Comparison of ENCODE assay signal across 12 cellular contexts in genomic region chr17:7384489-7385081, GRCh38. TPM values are rescaled to one million over a fixed set of nuclear protein-coding genes. Genes with fewer than 3 reads are reported as not detected.
DNase-seq lines count a peak whose midpoint lies in the region; ATAC-seq, FAIRE-seq and TF ChIP-seq lines count a peak whose summit lies in the region.
"Had no signal": no experiment of that assay in that cellular context is flagged by ENCODE, and none has a peak within 500 bp of the region (broad histone marks: within the 10 kb centered on the region; RNA-seq: fewer than 3 reads in every experiment).

No MANE protein-coding gene starts in this region.

- peak overlapping the region; percentile 38; the same call in 1 of the 2 replicates for H3K9ac ChIP-seq in GM12878 (ENCODE audit: control insufficient read depth, insufficient read depth, low read length)

- TF ChIP-seq POLR2A in GM12892 (IDR thresholded peaks at IDR 0.05; ENCODE audit: low read depth, low read length) (no peak), GM12878 (IDR thresholded peaks at IDR 0.05; ENCODE audit: low read depth, low read length) (no peak; the same call in 1 of the 2 replicates)

- POLR2A ChIA-PET in A673 (lab: Charles Lee; ENCODE audit: low non-redundant PET) (no interaction called here), GM12878 (lab: Charles Lee) (interaction anchor here (0.6 kb wide), 1 partner anchor 19 kb away, joined by 3 read pairs; the partner anchor contains the start of gene TMEM256), Caco-2 (lab: Charles Lee) (no interaction called here), MCF 10A (lab: Yijun Ruan, JAX) (interaction anchor here (0.7 to 1.4 kb wide), 4 partner anchors 13 to 173 kb away, joined by 3 to 4 read pairs (median 3); no protein-coding TSS in a partner anchor)

- H3K9me3 Mint-ChIP-seq in Caco-2 (ENCODE audit: unreplicated experiment): no peaks in the 10 kb centered on the region
- H3K9me3 Mint-ChIP-seq in MCF 10A (ENCODE audit: unreplicated experiment): no peaks in the 10 kb centered on the region

- no peak overlapping the region for H3K27ac ChIP-seq in A673 (ENCODE audit: low read depth, low read length, poor library complexity, severe bottlenecking)
- no peak overlapping the region for H3K27ac ChIP-seq in GM12878 (ENCODE audit: control insufficient read depth, insufficient read depth)
- no peak overlapping the region for H3K27ac ChIP-seq in muscle layer of duodenum (ENCODE audit: low read length)
- H3K27ac ChIP-seq: neutrophil had no signal

- H3K4me3 Mint-ChIP-seq in Caco-2 (ENCODE audit: unreplicated experiment) (no peak overlapping the region), MCF 10A (ENCODE audit: unreplicated experiment) (no peak overlapping the region)

- FAIRE-seq in GM12892 (lab: Jason Lieb, UNC) (peak; percentile 81), GM12878 (lab: Jason Lieb, UNC) (no peak)

- H3K4me1 ChIP-seq in A673 (ENCODE audit: insufficient read depth, low read length, poor library complexity, severe bottlenecking): no peaks in the 10 kb centered on the region
- peaks cover 8% of the 10 kb centered on the region; the same call in 1 of the 2 replicates for H3K4me1 ChIP-seq in GM12878 (ENCODE audit: control insufficient read depth, insufficient read depth, low read length)
- H3K4me1 ChIP-seq in muscle layer of duodenum (ENCODE audit: control insufficient read depth in 1 of 2, insufficient read depth in 2 of 2, low read length in 2 of 2): peaks cover 8 to 30% of the 10 kb centered on the region in 2 donors
- H3K4me1 ChIP-seq in Caco-2: no peaks in the 10 kb centered on the region

- H3K9me3 ChIP-seq in A673 (ENCODE audit: low read depth, low read length, poor library complexity, severe bottlenecking) (no peaks in the 10 kb centered on the region), GM12878 (replicated peaks; ENCODE audit: control insufficient read depth, insufficient read depth, low read length) (no peaks in the 10 kb centered on the region; the same call in 2 of the 3 replicates), muscle layer of duodenum (ENCODE audit: control insufficient read depth in 1 of 2, low read length in 2 of 2) (no peaks in the 10 kb centered on the region), Caco-2 (no peaks in the 10 kb centered on the region)
- H3K9me3 ChIP-seq: neutrophil had no signal

- H3K27ac Mint-ChIP-seq in Caco-2 (ENCODE audit: unreplicated experiment) (no peak overlapping the region), MCF 10A (ENCODE audit: low read depth, unreplicated experiment) (no peak overlapping the region)

- no peaks in the 10 kb centered on the region for H4K20me1 ChIP-seq in GM12878 (ENCODE audit: control insufficient read depth, insufficient read depth)

- intact Hi-C loops in A673 (cut with micrococcal nuclease; ENCODE audit: unreplicated experiment) (no loop called here), GM12878 (cut with micrococcal nuclease; ENCODE audit: unreplicated experiment) (no loop called here), Caco-2 (cut with micrococcal nuclease; ENCODE audit: unreplicated experiment) (no loop called here), MCF 10A (cut with micrococcal nuclease) (no loop called here)

- H3K79me2 ChIP-seq in GM12878 (ENCODE audit: control insufficient read depth, insufficient read depth, low read length): no peaks in the 10 kb centered on the region

- WGBS in GM12878 (ENCODE audit: insufficient coverage, insufficient replicate concordance, low lambda C conversion rate, missing lambda C conversion rate): 35% methylated on average over 23 of the region's 23 CpGs

- TF ChIP-seq RAD21 in GM12878 (IDR thresholded peaks at IDR 0.05; ENCODE audit: insufficient read depth, low read depth, low read length): no peak

- H3K27me3 ChIP-seq in A673 (replicated peaks; ENCODE audit: insufficient read depth, low read depth, low read length, poor library complexity) (no peaks in the 10 kb centered on the region), GM12878 (replicated peaks in 1 of 2; ENCODE audit: control insufficient read depth in 2 of 2, insufficient read depth in 2 of 2, low read length in 1 of 2) (peaks cover 4 to 5% of the 10 kb centered on the region in 2 experiments; a peak in 3 of 4 replicates), muscle layer of duodenum (ENCODE audit: low read depth, low read length) (no peaks in the 10 kb centered on the region), Caco-2 (replicated peaks; ENCODE audit: control insufficient read depth, insufficient read depth, low read length) (no peaks in the 10 kb centered on the region)

- in situ Hi-C loops in GM12878 (cut with MboI): no loop called here

- H3K4me1 Mint-ChIP-seq in Caco-2 (ENCODE audit: low read depth, unreplicated experiment): peaks cover 7% of the 10 kb centered on the region
- peaks cover 13% of the 10 kb centered on the region for H3K4me1 Mint-ChIP-seq in MCF 10A (ENCODE audit: insufficient read depth, unreplicated experiment)

- CTCF ChIA-PET in A673 (lab: Charles Lee): no interaction called here
- CTCF ChIA-PET in GM12878 (lab: Yijun Ruan, JAX): interaction anchor here (1.0 to 1.1 kb wide), 2 partner anchors 303 to 330 kb away, joined by 3 read pairs; partner anchors contain the start of gene TP53
- CTCF ChIA-PET in Caco-2 (lab: Charles Lee): no interaction called here
- CTCF ChIA-PET in MCF 10A (lab: Yijun Ruan, JAX): interaction anchor here (1.2 kb wide), 1 partner anchor 30 kb away, joined by 3 read pairs; no protein-coding TSS in a partner anchor

- H3K4me3 ChIP-seq in A673 (ENCODE audit: low read depth, low read length, poor library complexity, severe bottlenecking) (peak overlapping the region; percentile 44), GM12878 (peak overlapping the region; percentile 53), muscle layer of duodenum (ENCODE audit: low read depth in 1 of 2, low read length in 2 of 2) (peak overlapping the region; percentile 37 to 66), Caco-2 (ENCODE audit: low read depth, low read length) (no peak overlapping the region)

- RAD21 ChIA-PET in GM12878 (lab: Charles Lee; ENCODE audit: unreplicated experiment): no interaction called here

- H3K4me2 ChIP-seq in GM12878 (ENCODE audit: control insufficient read depth, insufficient read depth): peak overlapping the region; percentile 86

- no peaks in the 10 kb centered on the region for H3K27me3 Mint-ChIP-seq in Caco-2 (ENCODE audit: insufficient read depth, unreplicated experiment)
- H3K27me3 Mint-ChIP-seq in MCF 10A (ENCODE audit: insufficient read depth, unreplicated experiment): no peaks in the 10 kb centered on the region

- no peak for TF ChIP-seq EP300 in GM12878 (IDR thresholded peaks at IDR 0.05; ENCODE audit: borderline replicate concordance in 1 of 2, control insufficient read depth in 1 of 2, low read depth in 2 of 2, low read length in 2 of 2)

- SMC1A ChIA-PET in GM12878 (lab: Charles Lee; ENCODE audit: uncharacterized antibody, unreplicated experiment): no interaction called here

- H3K36me3 ChIP-seq in A673 (ENCODE audit: insufficient read depth, low read length, poor library complexity, severe bottlenecking) (no peaks in the 10 kb centered on the region), GM12878 (ENCODE audit: control insufficient read depth in 2 of 2, insufficient read depth in 2 of 2, low read length in 1 of 2) (no peaks in the 10 kb centered on the region), muscle layer of duodenum (ENCODE audit: control insufficient read depth in 1 of 2, insufficient read depth in 2 of 2, low read length in 2 of 2) (peaks cover 0 to 11% of the 10 kb centered on the region in 2 donors), Caco-2 (ENCODE audit: control insufficient read depth, insufficient read depth, low read length) (no peaks in the 10 kb centered on the region)
- H3K36me3 ChIP-seq: neutrophil had no signal

- BruUV-seq in A673 (replicated peaks; lab: Mats Ljungman, UMichigan) (no TSS peak), GM12878 (replicated peaks; lab: Mats Ljungman, UMichigan) (no TSS peak), Caco-2 (replicated peaks; lab: Mats Ljungman, UMichigan) (no TSS peak), MCF 10A (replicated peaks; lab: Mats Ljungman, UMichigan) (no TSS peak)

- TF ChIP-seq CTCF in A673 (conservative IDR thresholded peaks at IDR 0.05; ENCODE audit: low read depth, low read length) (no peak), GM12878 (IDR thresholded peaks at IDR 0.05 in 2 of 3, conservative IDR thresholded peaks at IDR 0.05 in 1 of 3; ENCODE audit: control insufficient read depth in 2 of 3, extremely low read depth in 1 of 3, insufficient read depth in 1 of 3, low read depth in 3 of 3, low read length in 3 of 3) (no peak), Caco-2 (IDR thresholded peaks at IDR 0.05; ENCODE audit: insufficient read depth in 1 of 2, low read depth in 1 of 2, low read length in 1 of 2, severe bottlenecking in 1 of 2, unreplicated experiment in 1 of 2) (no peak), MCF 10A (IDR thresholded peaks at IDR 0.05; ENCODE audit: unreplicated experiment) (no peak)

- peak overlapping the region; percentile 79 for H2AFZ ChIP-seq in GM12878 (ENCODE audit: control insufficient read depth, low read depth, low read length)

- H3K36me3 Mint-ChIP-seq in Caco-2 (ENCODE audit: insufficient read depth, unreplicated experiment) (peaks cover 5% of the 10 kb centered on the region), MCF 10A (ENCODE audit: insufficient read depth, unreplicated experiment) (peaks cover 40% of the 10 kb centered on the region)

- DNase-seq in A673 (ENCODE audit: low spot score): no peak
- DNase-seq in GM12892 (ENCODE audit: insufficient read length): no peak
- DNase-seq in GM12878 (ENCODE audit: low read depth, low spot score): no peak
- DNase-seq in Caco-2: no peak
- no peak for DNase-seq in effector CD8-positive, alpha-beta T cell (lab: John Stamatoyannopoulos, UW)
- no peak for DNase-seq in MCF 10A (ENCODE audit: unreplicated experiment)

- no peak for ATAC-seq in GM12878
- no peak for ATAC-seq in HG03565 (IDR thresholded peaks at IDR 0.05; ENCODE audit: unreplicated experiment)

RNA-seq across cellular contexts. Expression of gene TNK1, which starts 3.7 kb away (rescaled TPM):
- total RNA-seq in A673 (2021) (0.90 and 1.1 TPM in 2 replicates), GM12878 (2014; rRNA removed) (0.54 and 1.1 TPM in 2 replicates), GM12878 (2014; rRNA removed; fragmentation: Illumina TruSeq; extraction: Trizol) (0.18 and 0.94 TPM in 2 replicates), GM12878 (2021) (0.77 and 2.0 TPM in 2 replicates), Caco-2 (2022) (6.1 and 6.4 TPM in 2 replicates), MCF 10A (2022) (6.4 and 8.0 TPM in 2 replicates)
- 1.4 TPM for polyA plus RNA-seq in GM12892 (2012; ENCODE audit: missing spikeins)
- 2.7 and 3.9 TPM in 2 replicates for total RNA-seq in GM12878 (2013; cell fraction: nucleolus; rRNA removed)
- 1.2 TPM for polyA plus RNA-seq in GM12878 (2011; ENCODE audit: low read depth)
- polyA plus RNA-seq in GM12878 (2011; rRNA removed) (0.19 and 0.22 TPM in 2 replicates), GM12878 (2014; fragmentation: Illumina TruSeq; extraction: Trizol) (0.21 and 0.60 TPM in 2 replicates), GM12878 (2014; fragmentation: Nextera tagmentation; extraction: Ambion mirVana) (under 1 TPM; 0.06 to 0.11 TPM), GM12878 (2014; rRNA removed) (1.0 and 2.5 TPM in 2 replicates), GM12878 (2016; fragmentation: Nextera tagmentation; extraction: Ambion mirVana) (1 to 10 TPM in 1 of 2 experiments, under 1 TPM in 1; 0.63 to 1.2 TPM)
- polyA plus RNA-seq in GM12878 (2011; cell fraction: cytosol; rRNA removed): 0.28 and 0.60 TPM in 2 replicates
- 0.95 and 1.1 TPM in 2 replicates for polyA plus RNA-seq in GM12878 (2011; cell fraction: nucleus; rRNA removed)
- 1.2 and 1.6 TPM in 2 replicates for polyA plus RNA-seq in GM12878 (2012)
- polyA minus RNA-seq in GM12878 (2011; rRNA and poly(A)+ RNA removed): 0.29 and 0.41 TPM in 2 replicates
- polyA minus RNA-seq in GM12878 (2011; cell fraction: cytosol; rRNA and poly(A)+ RNA removed): 0.94 TPM in 1 of 2 replicates, not detected in the other
- 0.10 and 0.36 TPM in 2 replicates for polyA minus RNA-seq in GM12878 (2011; cell fraction: nucleus; rRNA and poly(A)+ RNA removed)

RNA-seq across cellular contexts. Expression of gene PLSCR3, which starts 9.7 kb away (rescaled TPM):
- total RNA-seq in A673 (2021): 15.2 and 29.3 TPM in 2 replicates
- 16.5 TPM for polyA plus RNA-seq in GM12892 (2012; ENCODE audit: missing spikeins)
- total RNA-seq in GM12878 (2013; cell fraction: nucleolus; rRNA removed): 11.3 and 15.7 TPM in 2 replicates
- 37.3 and 42.9 TPM in 2 replicates for total RNA-seq in GM12878 (2014; rRNA removed)
- total RNA-seq in GM12878 (2014; rRNA removed; fragmentation: Illumina TruSeq; extraction: Trizol): 13.0 and 14.0 TPM in 2 replicates
- 44.2 and 45.6 TPM in 2 replicates for total RNA-seq in GM12878 (2021)
- 9.4 TPM for polyA plus RNA-seq in GM12878 (2011; ENCODE audit: low read depth)
- polyA plus RNA-seq in GM12878 (2011; rRNA removed): 3.7 and 9.9 TPM in 2 replicates
- 18.2 and 22.9 TPM in 2 replicates for polyA plus RNA-seq in GM12878 (2011; cell fraction: cytosol; rRNA removed)
- polyA plus RNA-seq in GM12878 (2011; cell fraction: nucleus; rRNA removed): 37.6 and 43.1 TPM in 2 replicates
- 28.4 and 31.6 TPM in 2 replicates for polyA plus RNA-seq in GM12878 (2012)
- 16.9 and 43.8 TPM in 2 replicates for polyA plus RNA-seq in GM12878 (2014; fragmentation: Illumina TruSeq; extraction: Trizol)
- 10 to 100 TPM; 12.7 to 12.8 TPM for polyA plus RNA-seq in GM12878 (2014; fragmentation: Nextera tagmentation; extraction: Ambion mirVana)
- 50.1 and 54.2 TPM in 2 replicates for polyA plus RNA-seq in GM12878 (2014; rRNA removed)
- polyA plus RNA-seq in GM12878 (2016; fragmentation: Nextera tagmentation; extraction: Ambion mirVana): 10 to 100 TPM; 46.7 to 51.4 TPM
- 5.8 and 10.5 TPM in 2 replicates for polyA minus RNA-seq in GM12878 (2011; rRNA and poly(A)+ RNA removed)
- polyA minus RNA-seq in GM12878 (2011; cell fraction: cytosol; rRNA and poly(A)+ RNA removed): 4.3 and 8.9 TPM in 2 replicates
- 6.3 and 14.5 TPM in 2 replicates for polyA minus RNA-seq in GM12878 (2011; cell fraction: nucleus; rRNA and poly(A)+ RNA removed)
- 12.7 and 14.5 TPM in 2 replicates for total RNA-seq in Caco-2 (2022)
- total RNA-seq in MCF 10A (2022): 53.8 and 59.0 TPM in 2 replicates

RNA-seq across cellular contexts. Expression of gene TMEM256, which starts 19.3 kb away (rescaled TPM):
- total RNA-seq in A673 (2021) (57.6 and 91.6 TPM in 2 replicates), GM12878 (2014; rRNA removed) (220 and 224 TPM in 2 replicates), GM12878 (2014; rRNA removed; fragmentation: Illumina TruSeq; extraction: Trizol) (92.8 and 96.0 TPM in 2 replicates), GM12878 (2021) (94.0 and 100 TPM in 2 replicates), Caco-2 (2022) (40.2 and 41.3 TPM in 2 replicates), MCF 10A (2022) (35.2 and 42.9 TPM in 2 replicates)
- polyA plus RNA-seq in GM12892 (2012; ENCODE audit: missing spikeins): 192 TPM
- total RNA-seq in GM12878 (2013; cell fraction: nucleolus; rRNA removed): 5.1 and 6.9 TPM in 2 replicates
- polyA plus RNA-seq in GM12878 (2011; ENCODE audit: low read depth): 51.9 TPM
- polyA plus RNA-seq in GM12878 (2011; rRNA removed) (33.2 and 57.3 TPM in 2 replicates), GM12878 (2014; fragmentation: Illumina TruSeq; extraction: Trizol) (17.6 and 67.3 TPM in 2 replicates), GM12878 (2014; fragmentation: Nextera tagmentation; extraction: Ambion mirVana) (100 to 1,000 TPM; 210 to 246 TPM), GM12878 (2014; rRNA removed) (299 and 342 TPM in 2 replicates), GM12878 (2016; fragmentation: Nextera tagmentation; extraction: Ambion mirVana) (10 to 100 TPM; 95.5 to 96.0 TPM)
- 120 and 186 TPM in 2 replicates for polyA plus RNA-seq in GM12878 (2011; cell fraction: cytosol; rRNA removed)
- 50.6 and 77.8 TPM in 2 replicates for polyA plus RNA-seq in GM12878 (2011; cell fraction: nucleus; rRNA removed)
- 125 and 157 TPM in 2 replicates for polyA plus RNA-seq in GM12878 (2012)
- 9.7 and 35.2 TPM in 2 replicates for polyA minus RNA-seq in GM12878 (2011; rRNA and poly(A)+ RNA removed)
- polyA minus RNA-seq in GM12878 (2011; cell fraction: cytosol; rRNA and poly(A)+ RNA removed): 12.7 and 13.9 TPM in 2 replicates
- polyA minus RNA-seq in GM12878 (2011; cell fraction: nucleus; rRNA and poly(A)+ RNA removed): 10.0 and 18.8 TPM in 2 replicates

RNA-seq across cellular contexts. Expression of gene NLGN2, which starts 23.1 kb away (rescaled TPM):
- total RNA-seq in A673 (2021) (36.9 and 60.5 TPM in 2 replicates), GM12878 (2014; rRNA removed) (0.11 TPM in 1 of 2 replicates, not detected in the other), GM12878 (2014; rRNA removed; fragmentation: Illumina TruSeq; extraction: Trizol) (0.04 TPM in 1 of 2 replicates, not detected in the other), GM12878 (2021) (0.87 and 1.2 TPM in 2 replicates), Caco-2 (2022) (12.6 and 16.1 TPM in 2 replicates), MCF 10A (2022) (6.7 and 9.0 TPM in 2 replicates)
- polyA plus RNA-seq in GM12892 (2012; ENCODE audit: missing spikeins): 0.21 TPM
- total RNA-seq in GM12878 (2013; cell fraction: nucleolus; rRNA removed): 1.1 TPM in 2 replicates
- 0.58 TPM for polyA plus RNA-seq in GM12878 (2011; ENCODE audit: low read depth)
- polyA plus RNA-seq in GM12878 (2011; rRNA removed) (0.12 and 0.14 TPM in 2 replicates), GM12878 (2014; fragmentation: Illumina TruSeq; extraction: Trizol) (0.11 and 0.32 TPM in 2 replicates), GM12878 (2014; fragmentation: Nextera tagmentation; extraction: Ambion mirVana) (under 1 TPM; 0.02 to 0.05 TPM), GM12878 (2014; rRNA removed) (0.39 and 0.58 TPM in 2 replicates), GM12878 (2016; fragmentation: Nextera tagmentation; extraction: Ambion mirVana) (under 1 TPM in 1 of 2 experiments, not detected in 1; 0.08 TPM)
- polyA plus RNA-seq in GM12878 (2011; cell fraction: cytosol; rRNA removed): 0.13 TPM in 2 replicates
- 2.8 and 3.2 TPM in 2 replicates for polyA plus RNA-seq in GM12878 (2011; cell fraction: nucleus; rRNA removed)
- polyA plus RNA-seq in GM12878 (2012): 1.4 and 1.6 TPM in 2 replicates
- polyA minus RNA-seq in GM12878 (2011; rRNA and poly(A)+ RNA removed): 0.07 and 0.10 TPM in 2 replicates
- polyA minus RNA-seq in GM12878 (2011; cell fraction: cytosol; rRNA and poly(A)+ RNA removed): not detected in 2 replicates
- 0.12 and 0.19 TPM in 2 replicates for polyA minus RNA-seq in GM12878 (2011; cell fraction: nucleus; rRNA and poly(A)+ RNA removed)

RNA-seq across cellular contexts. Expression of gene TMEM95, which starts 29.6 kb away (rescaled TPM):
- total RNA-seq in A673 (2021) (not detected in 2 replicates), GM12878 (2014; rRNA removed) (0.28 TPM in 1 of 2 replicates, not detected in the other), GM12878 (2014; rRNA removed; fragmentation: Illumina TruSeq; extraction: Trizol) (not detected in 2 replicates), GM12878 (2021) (not detected in 2 replicates), Caco-2 (2022) (not detected in 2 replicates), MCF 10A (2022) (not detected in 2 replicates)
- not detected for polyA plus RNA-seq in GM12892 (2012; ENCODE audit: missing spikeins)
- total RNA-seq in GM12878 (2013; cell fraction: nucleolus; rRNA removed): not detected in 2 replicates
- polyA plus RNA-seq in GM12878 (2011; ENCODE audit: low read depth): not detected
- polyA plus RNA-seq in GM12878 (2011; rRNA removed) (0.05 TPM in 1 of 2 replicates, not detected in the other), GM12878 (2014; fragmentation: Illumina TruSeq; extraction: Trizol) (not detected in 2 replicates), GM12878 (2014; fragmentation: Nextera tagmentation; extraction: Ambion mirVana) (not detected), GM12878 (2014; rRNA removed) (not detected in 2 replicates), GM12878 (2016; fragmentation: Nextera tagmentation; extraction: Ambion mirVana) (not detected)
- not detected in 2 replicates for polyA plus RNA-seq in GM12878 (2011; cell fraction: cytosol; rRNA removed)
- not detected in 2 replicates for polyA plus RNA-seq in GM12878 (2011; cell fraction: nucleus; rRNA removed)
- polyA plus RNA-seq in GM12878 (2012): not detected in 2 replicates
- polyA minus RNA-seq in GM12878 (2011; rRNA and poly(A)+ RNA removed): 0.15 TPM in 1 of 2 replicates, not detected in the other
- not detected in 2 replicates for polyA minus RNA-seq in GM12878 (2011; cell fraction: cytosol; rRNA and poly(A)+ RNA removed)
- polyA minus RNA-seq in GM12878 (2011; cell fraction: nucleus; rRNA and poly(A)+ RNA removed): not detected in 2 replicates
- total RNA-seq: Daoy, dermis microvascular lymphatic vessel endothelial cell, M059J had no signal

Comparison
In these comparisons a context has a peak if more than half of its experiments do, and no peak if none do; other contexts are left out.
1. CTCF ChIA-PET loops: an anchor here in GM12878 (1.0 to 1.1 kb wide) and MCF 10A (1.2 kb wide); none called in A673 and Caco-2.
2. POLR2A ChIA-PET loops: an anchor here in GM12878 (0.6 kb wide) and MCF 10A (0.7 to 1.4 kb wide); none called in A673 and Caco-2.